In genomic region chr3:156859578-156859977, GRCh38 we compare ENCODE assay signal across 16 cellular contexts. TPM values are rescaled to one million over a fixed set of nuclear protein-coding genes. Genes with fewer than 3 reads are reported as not detected.
DNase-seq lines count a peak whose midpoint lies in the region; ATAC-seq and TF ChIP-seq lines count a peak whose summit lies in the region.
"Had no signal": no experiment of that assay in that cellular context is flagged by ENCODE, and none has a peak within 500 bp of the region (broad histone marks: within the 10 kb centered on the region; RNA-seq: fewer than 3 reads in every experiment).

No MANE protein-coding gene starts in this region.

- H3K4me1 ChIP-seq in OCI-LY7 (ENCODE audit: insufficient read depth, low read length, poor library complexity, severe bottlenecking) = no peaks in the 10 kb centered on the region
- H3K4me1 ChIP-seq: lower lobe of right lung, SJSA1, upper lobe of right lung had no signal

- H3K27ac ChIP-seq in OCI-LY7 (ENCODE audit: low read depth, low read length, poor library complexity, severe bottlenecking) = no peak overlapping the region
- H3K27ac ChIP-seq: lower lobe of right lung, SJSA1, upper lobe of right lung had no signal

- POLR2A ChIA-PET in activated B cell treated with CpG ODN at 0.5 μM for 24 hours (lab: Charles Lee) = no interaction called here
- POLR2A ChIA-PET in OCI-LY7 (lab: Charles Lee) = no interaction called here

- no peak overlapping the region for H3K27ac Mint-ChIP-seq in activated B cell treated with CpG ODN at 0.5 μM for 24 hours
- H3K27ac Mint-ChIP-seq: activated naive CD4-positive, alpha-beta T cell treated with anti-CD3 and anti-CD28 coated beads, Interleukin-2, amount 50 U/mL, for 24 hours; dendritic cell treated with granulocyte-macrophage colony-stimulating factor and Interleukin-4, amounts not matched to agents 40 ng/mL and 50 ng/mL, for 4 days had no signal

- H3K9me3 Mint-ChIP-seq in activated B cell treated with CpG ODN at 0.5 μM for 24 hours = no peaks in the 10 kb centered on the region
- H3K9me3 Mint-ChIP-seq: activated naive CD4-positive, alpha-beta T cell treated with anti-CD3 and anti-CD28 coated beads, Interleukin-2, amount 50 U/mL, for 24 hours; dendritic cell treated with granulocyte-macrophage colony-stimulating factor and Interleukin-4, amounts not matched to agents 40 ng/mL and 50 ng/mL, for 4 days had no signal

- no peaks in the 10 kb centered on the region for H3K27me3 Mint-ChIP-seq in activated B cell treated with CpG ODN at 0.5 μM for 24 hours
- H3K27me3 Mint-ChIP-seq: activated naive CD4-positive, alpha-beta T cell treated with anti-CD3 and anti-CD28 coated beads, Interleukin-2, amount 50 U/mL, for 24 hours; dendritic cell treated with granulocyte-macrophage colony-stimulating factor and Interleukin-4, amounts not matched to agents 40 ng/mL and 50 ng/mL, for 4 days had no signal

- intact Hi-C loops in activated B cell treated with CpG ODN at 0.5 μM for 24 hours (cut with micrococcal nuclease) = no loop called here
- intact Hi-C loops in OCI-LY7 (cut with micrococcal nuclease; ENCODE audit: unreplicated experiment) = no loop called here

- H3K79me2 ChIP-seq in OCI-LY7 (ENCODE audit: insufficient read depth, low read depth, low read length) = no peaks in the 10 kb centered on the region

- peaks cover 6% of the 10 kb centered on the region for H3K4me1 Mint-ChIP-seq in activated B cell treated with CpG ODN at 0.5 μM for 24 hours
- H3K4me1 Mint-ChIP-seq: activated naive CD4-positive, alpha-beta T cell treated with anti-CD3 and anti-CD28 coated beads, Interleukin-2, amount 50 U/mL, for 24 hours had no signal

- H3K4me3 Mint-ChIP-seq in activated B cell treated with CpG ODN at 0.5 μM for 24 hours = no peak overlapping the region
- H3K4me3 Mint-ChIP-seq: activated naive CD4-positive, alpha-beta T cell treated with anti-CD3 and anti-CD28 coated beads, Interleukin-2, amount 50 U/mL, for 24 hours; dendritic cell treated with granulocyte-macrophage colony-stimulating factor and Interleukin-4, amounts not matched to agents 40 ng/mL and 50 ng/mL, for 4 days had no signal

- ATAC-seq in GM18870 (IDR thresholded peaks at IDR 0.05; ENCODE audit: unreplicated experiment) (peak; percentile 97), GM21528 (IDR thresholded peaks at IDR 0.05; ENCODE audit: low FRiP score, unreplicated experiment) (peak; percentile 95), HG03097 (IDR thresholded peaks at IDR 0.05; ENCODE audit: low FRiP score, unreplicated experiment) (peak; percentile 79), activated B cell treated with CpG ODN at 0.5 μM for 24 hours (ENCODE audit: low read depth) (peak; percentile 90)
- ATAC-seq: lower lobe of right lung, upper lobe of right lung had no signal

- no peak overlapping the region for H3K4me3 ChIP-seq in OCI-LY7 (ENCODE audit: low read depth, low read length, poor library complexity, severe bottlenecking)
- H3K4me3 ChIP-seq: lower lobe of right lung, SJSA1, upper lobe of right lung had no signal

- CTCF ChIA-PET in activated B cell treated with CpG ODN at 0.5 μM for 24 hours (lab: Charles Lee) (no interaction called here), OCI-LY7 (lab: Charles Lee; ENCODE audit: unreplicated experiment) (no interaction called here)

- no peaks in the 10 kb centered on the region for H3K9me3 ChIP-seq in OCI-LY7 (ENCODE audit: low read length)
- H3K9me3 ChIP-seq: lower lobe of right lung, SJSA1, upper lobe of right lung had no signal

- H3K36me3 Mint-ChIP-seq in activated B cell treated with CpG ODN at 0.5 μM for 24 hours (ENCODE audit: low read depth) = no peaks in the 10 kb centered on the region
- H3K36me3 Mint-ChIP-seq: activated naive CD4-positive, alpha-beta T cell treated with anti-CD3 and anti-CD28 coated beads, Interleukin-2, amount 50 U/mL, for 24 hours had no signal

- no peaks in the 10 kb centered on the region for H4K20me1 ChIP-seq in OCI-LY7 (ENCODE audit: insufficient read depth, low read length)

- DNase-seq in activated B cell treated with CpG ODN at 0.5 μM for 24 hours (no peak), activated gamma-delta T cell (lab: John Stamatoyannopoulos, UW) (no peak), OCI-LY7 (ENCODE audit: low spot score) (no peak), activated gamma-delta T cell treated with Interleukin-2 at 50 U/mL for 16 hours (no peak)
- DNase-seq: activated CD4-positive, alpha-beta T cell treated with anti-CD3 and anti-CD28 coated beads for 48 hours; glutamatergic neuron; IMR-90; lower lobe of right lung; NCI-H2171 treated with DMSO at 0.1 percent for 48 hours; upper lobe of right lung had no signal

- no peak overlapping the region for H2AFZ ChIP-seq in OCI-LY7 (ENCODE audit: low read length)

- H3K36me3 ChIP-seq in OCI-LY7 (ENCODE audit: insufficient read depth, low read length) = no peaks in the 10 kb centered on the region
- H3K36me3 ChIP-seq: lower lobe of right lung, SJSA1, upper lobe of right lung had no signal

- TF ChIP-seq CTCF in activated B cell treated with CpG ODN at 0.5 μM for 24 hours (IDR thresholded peaks at IDR 0.05) (no peak), OCI-LY7 (conservative IDR thresholded peaks at IDR 0.05; ENCODE audit: low read length) (no peak)

- H3K9me2 ChIP-seq in OCI-LY7 (ENCODE audit: insufficient read depth, low read length) = no peaks in the 10 kb centered on the region

- no TSS peak for BruUV-seq in OCI-LY7 (replicated peaks; lab: Mats Ljungman, UMichigan)

- no peak overlapping the region for H3K4me2 ChIP-seq in OCI-LY7 (ENCODE audit: low read length)

RNA-seq across cellular contexts. Expression of gene LEKR1, which starts 33.4 kb away (rescaled TPM):
- total RNA-seq in activated B cell treated with CpG ODN at 0.5 μM for 24 hours = 2.8 and 2.9 TPM in 2 replicates
- 0.16 TPM in 1 of 2 replicates, not detected in the other for total RNA-seq in OCI-LY7 (2014; rRNA removed; shearing (Covaris generic))
- not detected in 2 replicates for total RNA-seq in OCI-LY7 (2022)
